Comparison of ENCODE assay signal across 11 cellular contexts in genomic region chr16:81405702-81406113, GRCh38. TPM values are rescaled to one million over a fixed set of nuclear protein-coding genes. Genes with fewer than 3 reads are reported as not detected.
DNase-seq lines count a peak whose midpoint lies in the region; ATAC-seq and TF ChIP-seq lines count a peak whose summit lies in the region.
"Had no signal": no experiment of that assay in that cellular context is flagged by ENCODE, and none has a peak within 500 bp of the region (broad histone marks: within the 10 kb centered on the region; RNA-seq: fewer than 3 reads in every experiment).

No MANE protein-coding gene starts in this region.

- no peak for TF ChIP-seq POLR2A in lower leg skin (IDR thresholded peaks at IDR 0.05)

- POLR2A ChIA-PET in Panc1 (lab: Charles Lee) = interaction anchor here (0.6 kb wide), 2 partner anchors 13 to 243 kb away, joined by 14 to 18 read pairs; no protein-coding TSS in a partner anchor
- POLR2A ChIA-PET in activated CD4-positive, alpha-beta memory T cell treated with anti-CD3 and anti-CD28 coated beads, Interleukin-2, amount 10 ng/mL, durations not matched to agents 7 days and 5 days (lab: Charles Lee) = no interaction called here

- H3K27me3 Mint-ChIP-seq in neural crest cell (ENCODE audit: low read depth) = peaks cover 21% of the 10 kb centered on the region
- H3K27me3 Mint-ChIP-seq in activated CD4-positive, alpha-beta memory T cell treated with anti-CD3 and anti-CD28 coated beads, Interleukin-2, amount 10 ng/mL, durations not matched to agents 7 days and 5 days = peaks cover 4% of the 10 kb centered on the region

- no peaks in the 10 kb centered on the region for H3K9me3 ChIP-seq in Panc1 (ENCODE audit: control insufficient read depth, insufficient read depth, low read depth, low read length)

- H3K36me3 Mint-ChIP-seq in neural crest cell (ENCODE audit: low read depth) = no peaks in the 10 kb centered on the region
- no peaks in the 10 kb centered on the region for H3K36me3 Mint-ChIP-seq in activated CD4-positive, alpha-beta memory T cell treated with anti-CD3 and anti-CD28 coated beads, Interleukin-2, amount 10 ng/mL, durations not matched to agents 7 days and 5 days (ENCODE audit: low read depth)
- H3K36me3 Mint-ChIP-seq: activated naive CD4-positive, alpha-beta T cell treated with anti-CD3 and anti-CD28 coated beads, Interleukin-2, amount 10 ng/mL, durations not matched to agents 7 days and 5 days had no signal

- CTCF ChIA-PET in Panc1 (lab: Charles Lee) = interaction anchor here (0.6 kb wide), 1 partner anchor 120 kb away, joined by 5 read pairs; no protein-coding TSS in a partner anchor
- CTCF ChIA-PET in activated CD4-positive, alpha-beta memory T cell treated with anti-CD3 and anti-CD28 coated beads, Interleukin-2, amount 10 ng/mL, durations not matched to agents 7 days and 5 days (lab: Charles Lee) = no interaction called here

- peaks cover 37% of the 10 kb centered on the region for H3K4me1 ChIP-seq in Panc1 (ENCODE audit: control insufficient read depth, insufficient read depth, low read length)

- no peaks in the 10 kb centered on the region for H3K36me3 ChIP-seq in Panc1 (ENCODE audit: control insufficient read depth, insufficient read depth, low read length)

- in situ Hi-C loops in Panc1 (cut with HindIII; ENCODE audit: low pct_unique_long_range_greater_than_20kb, low sequenced_read_pairs) = no loop called here

- H3K4me3 Mint-ChIP-seq in neural crest cell = no peak overlapping the region
- H3K4me3 Mint-ChIP-seq in activated CD4-positive, alpha-beta memory T cell treated with anti-CD3 and anti-CD28 coated beads, Interleukin-2, amount 10 ng/mL, durations not matched to agents 7 days and 5 days = no peak overlapping the region
- H3K4me3 Mint-ChIP-seq: activated naive CD4-positive, alpha-beta T cell treated with anti-CD3 and anti-CD28 coated beads, Interleukin-2, amount 10 ng/mL, durations not matched to agents 7 days and 5 days had no signal

- TF ChIP-seq CTCF in Panc1 (IDR thresholded peaks at IDR 0.05) = no peak
- peak; percentile 32 for TF ChIP-seq CTCF in neural crest cell (conservative IDR thresholded peaks at IDR 0.05)
- no peak for TF ChIP-seq CTCF in lower leg skin (IDR thresholded peaks at IDR 0.05)

- no peaks in the 10 kb centered on the region for H3K9me3 Mint-ChIP-seq in neural crest cell
- H3K9me3 Mint-ChIP-seq in activated CD4-positive, alpha-beta memory T cell treated with anti-CD3 and anti-CD28 coated beads, Interleukin-2, amount 10 ng/mL, durations not matched to agents 7 days and 5 days = no peaks in the 10 kb centered on the region
- H3K9me3 Mint-ChIP-seq: activated naive CD4-positive, alpha-beta T cell treated with anti-CD3 and anti-CD28 coated beads, Interleukin-2, amount 10 ng/mL, durations not matched to agents 7 days and 5 days had no signal

- intact Hi-C loops in Panc1 (cut with micrococcal nuclease; ENCODE audit: unreplicated experiment) (loop anchor here (10.0 kb wide), 1 partner anchor 179 kb away; no protein-coding TSS in a partner anchor), lower leg skin (cut with DNase I; ENCODE audit: low total_unique reads) (no loop called here)

- H3K4me3 ChIP-seq in Panc1 (ENCODE audit: low read depth in 2 of 2, low read length in 2 of 2) (peak overlapping the region in 1 of 2 experiments; percentile 27; a peak in 3 of 4 replicates), lower leg skin (ENCODE audit: low read depth, poor library complexity, severe bottlenecking) (no peak overlapping the region)

- WGBS in lower leg skin, 2 donors = 75 to 76% methylated on average over 11 of the region's 11 CpGs

- H3K4me1 Mint-ChIP-seq in neural crest cell = peaks cover 12% of the 10 kb centered on the region
- H3K4me1 Mint-ChIP-seq in activated CD4-positive, alpha-beta memory T cell treated with anti-CD3 and anti-CD28 coated beads, Interleukin-2, amount 10 ng/mL, durations not matched to agents 7 days and 5 days = peaks cover 4% of the 10 kb centered on the region

- DNase-seq in ELF-1 (ENCODE audit: low read depth, low spot score) (peak; percentile 91), Panc1 (ENCODE audit: low read depth, low spot score) (peak; percentile 90), epithelial cell of prostate (ENCODE audit: low read depth, low spot score) (peak; percentile 90), neural crest cell (ENCODE audit: low read depth, low spot score) (no peak), NCI-H2227 treated with DMSO at 0.1 percent for 48 hours (lab: John Stamatoyannopoulos, UW) (no peak), lower leg skin (ENCODE audit: low spot score in 2 of 2) (no peak)
- no peak for DNase-seq in activated CD4-positive, alpha-beta memory T cell treated with anti-CD3 and anti-CD28 coated beads, Interleukin-2, amount 10 ng/mL, durations not matched to agents 7 days and 5 days
- DNase-seq: activated naive CD4-positive, alpha-beta T cell treated with anti-CD3 and anti-CD28 coated beads, Interleukin-2, amount 10 ng/mL, durations not matched to agents 7 days and 5 days; T-helper 1 cell had no signal

- H3K27ac Mint-ChIP-seq in neural crest cell (ENCODE audit: unreplicated experiment) = no peak overlapping the region
- no peak overlapping the region for H3K27ac Mint-ChIP-seq in activated CD4-positive, alpha-beta memory T cell treated with anti-CD3 and anti-CD28 coated beads, Interleukin-2, amount 10 ng/mL, durations not matched to agents 7 days and 5 days
- H3K27ac Mint-ChIP-seq: activated naive CD4-positive, alpha-beta T cell treated with anti-CD3 and anti-CD28 coated beads, Interleukin-2, amount 10 ng/mL, durations not matched to agents 7 days and 5 days had no signal

- H3K27ac ChIP-seq in Panc1 (ENCODE audit: low read length) (peak overlapping the region; percentile 90), epithelial cell of prostate (peak overlapping the region; percentile 89)
- H3K27ac ChIP-seq: KMS-11 had no signal

- no TSS peak for BruUV-seq in Panc1 (replicated peaks; lab: Mats Ljungman, UMichigan)

- no peaks in the 10 kb centered on the region for H3K27me3 ChIP-seq in Panc1 (ENCODE audit: control insufficient read depth, insufficient read depth, low read length)

- ATAC-seq in Panc1 (peak; percentile 83), HG02571 (IDR thresholded peaks at IDR 0.05; ENCODE audit: unreplicated experiment) (no peak)

RNA-seq across cellular contexts. Expression of gene CMIP, which starts 38.9 kb away (rescaled TPM):
- total RNA-seq in Panc1 (2021; ENCODE audit: unreplicated experiment) (49.7 TPM), neural crest cell (41.2 and 44.6 TPM in 2 replicates), lower leg skin (100 to 1,000 TPM in 1 of 4 donors, 10 to 100 TPM in 3; 53.7 to 115 (median 77.4) TPM)
- polyA plus RNA-seq in Panc1 (2012; ENCODE audit: insufficient read length) = 32.8 TPM
- 10 to 100 TPM; 57.1 to 58.3 TPM for total RNA-seq in activated CD4-positive, alpha-beta memory T cell treated with anti-CD3 and anti-CD28 coated beads, Interleukin-2, amount 10 ng/mL, durations not matched to agents 7 days and 5 days

Comparison
In these comparisons a context has a peak if more than half of its experiments do, and no peak if none do; other contexts are left out.
1. DNase-seq: peak in ELF-1 (single experiment), Panc1 (single experiment) and epithelial cell of prostate (single experiment); none in neural crest cell (single experiment), NCI-H2227 treated with DMSO at 0.1 percent for 48 hours (single experiment), activated CD4-positive, alpha-beta memory T cell treated with anti-CD3 and anti-CD28 coated beads, Interleukin-2, amount 10 ng/mL, durations not matched to agents 7 days and 5 days (single experiment) and lower leg skin (0 of 2).